7 cellular contexts compared by ENCODE assay signal in genomic region chr9:37410969-37411785, GRCh38. TPM values are rescaled to one million over a fixed set of nuclear protein-coding genes. Genes with fewer than 3 reads are reported as not detected.
A peak's percentile ranks its signal among the peaks of the same experiment; 100 is the strongest.
DNase-seq lines count a peak whose midpoint lies in the region; ATAC-seq and TF ChIP-seq lines count a peak whose summit lies in the region.

No MANE protein-coding gene starts in this region.

- intact Hi-C loops in esophagus squamous epithelium (cut with DNase I): no loop called here

- peaks cover 11% of the 10 kb centered on the region for H3K27me3 Mint-ChIP-seq in GM23338 (ENCODE audit: insufficient read depth, low read depth, poor library complexity)

- H3K9me3 ChIP-seq in RWPE2 (ENCODE audit: severe bottlenecking) (no peaks in the 10 kb centered on the region), esophagus squamous epithelium (no peaks in the 10 kb centered on the region)

- TF ChIP-seq CTCF in GM13977 (IDR thresholded peaks at IDR 0.05; ENCODE audit: extremely low read depth, insufficient read depth, missing control alignments): peak; percentile 73
- peak; percentile 41 to 70; a peak in 3 of 4 replicates for TF ChIP-seq CTCF in GM23338 (conservative IDR thresholded peaks at IDR 0.05; ENCODE audit: low read depth in 2 of 2)
- TF ChIP-seq CTCF in RWPE2 (IDR thresholded peaks at IDR 0.05; ENCODE audit: poor library complexity, severe bottlenecking): peak; percentile 26
- peak; percentile 21 for TF ChIP-seq CTCF in kidney epithelial cell (IDR thresholded peaks at IDR 0.05; ENCODE audit: insufficient read depth, low read length, poor library complexity, severe bottlenecking)
- no peak for TF ChIP-seq CTCF in esophagus squamous epithelium (IDR thresholded peaks at IDR 0.05)

- no peak overlapping the region for H3K27ac Mint-ChIP-seq in GM23338

- WGBS in esophagus squamous epithelium, 2 donors: 60 to 84% methylated on average over 3 to 6 of the region's 13 CpGs

- H3K27ac ChIP-seq in GM23338 (ENCODE audit: low read depth) (no peak overlapping the region), RWPE2 (ENCODE audit: poor library complexity, severe bottlenecking) (no peak overlapping the region), esophagus squamous epithelium (no peak overlapping the region)

- no peak overlapping the region for H3K4me3 Mint-ChIP-seq in GM23338

- no peaks in the 10 kb centered on the region for H3K9me3 Mint-ChIP-seq in GM23338

- H3K36me3 ChIP-seq in GM23338 (ENCODE audit: insufficient read depth) (no peaks in the 10 kb centered on the region), RWPE2 (ENCODE audit: low read depth) (no peaks in the 10 kb centered on the region), kidney epithelial cell (ENCODE audit: control insufficient read depth, insufficient read depth, low read length) (no peaks in the 10 kb centered on the region), esophagus squamous epithelium (no peaks in the 10 kb centered on the region)

- H3K79me2 ChIP-seq in GM23338 (replicated peaks; ENCODE audit: insufficient read depth): no peaks in the 10 kb centered on the region

- no peaks in the 10 kb centered on the region for H4K20me1 ChIP-seq in GM23338 (replicated peaks; ENCODE audit: insufficient read depth)

- no peaks in the 10 kb centered on the region for H3K27me3 ChIP-seq in GM23338 (ENCODE audit: insufficient read depth)
- no peaks in the 10 kb centered on the region for H3K27me3 ChIP-seq in RWPE2 (ENCODE audit: insufficient read depth, poor library complexity, severe bottlenecking)
- H3K27me3 ChIP-seq in kidney epithelial cell (ENCODE audit: control insufficient read depth, insufficient read depth, low read length): no peaks in the 10 kb centered on the region
- H3K27me3 ChIP-seq in esophagus squamous epithelium: no peaks in the 10 kb centered on the region

- no peaks in the 10 kb centered on the region; the same call in 2 of the 3 replicates for H3K36me3 Mint-ChIP-seq in GM23338 (ENCODE audit: low read depth)

- H3K4me2 ChIP-seq in GM23338: no peak overlapping the region

- H3K4me3 ChIP-seq in GM23338: no peak overlapping the region
- no peak overlapping the region for H3K4me3 ChIP-seq in RWPE2 (ENCODE audit: severe bottlenecking)
- H3K4me3 ChIP-seq in kidney epithelial cell (ENCODE audit: low read depth, low read length): no peak overlapping the region
- no peak overlapping the region for H3K4me3 ChIP-seq in esophagus squamous epithelium

- no peak for TF ChIP-seq POLR2A in esophagus squamous epithelium (IDR thresholded peaks at IDR 0.05)

- peaks cover 4% of the 10 kb centered on the region; the same call in 1 of the 2 replicates for H3F3A ChIP-seq in GM23338 (replicated peaks; ENCODE audit: low read depth)

- 0 out of 2 replicates have a peak, but pooled peaks cover 3% of the 10 kb centered on the region for H3K9me2 ChIP-seq in GM23338 (ENCODE audit: insufficient read depth)

- DNase-seq in GM13977 (ENCODE audit: low spot score): peak; percentile 53
- peak; percentile 70 for DNase-seq in GM23338 (ENCODE audit: low spot score)
- no peak for DNase-seq in RWPE2 (ENCODE audit: low spot score)
- no peak for DNase-seq in kidney epithelial cell (ENCODE audit: low read depth)
- DNase-seq in esophagus squamous epithelium (lab: John Stamatoyannopoulos, UW): no peak
- no peak for DNase-seq in NCI-H345 treated with DMSO at 0.1 percent for 48 hours (lab: John Stamatoyannopoulos, UW; ENCODE audit: unreplicated experiment)
- DNase-seq in NCI-H1048 (lab: John Stamatoyannopoulos, UW): no peak

- in situ Hi-C loops in GM13977 (cut with MboI; ENCODE audit: low pct_unique_long_range_greater_than_20kb, low sequenced_read_pairs, unreplicated experiment): no loop called here

- H3K4me1 ChIP-seq in GM23338 (ENCODE audit: insufficient read depth) (peaks cover 13% of the 10 kb centered on the region), RWPE2 (ENCODE audit: insufficient read depth, poor library complexity, severe bottlenecking) (peaks cover 19% of the 10 kb centered on the region), esophagus squamous epithelium (peaks cover 9 to 48% (median 15%) of the 10 kb centered on the region in 3 donors)

- ATAC-seq in GM23338: peak; percentile 34
- ATAC-seq in RWPE2 (ENCODE audit: low read depth): no peak

- H2AFZ ChIP-seq in GM23338: peak overlapping the region; percentile 95

- peaks cover 33% of the 10 kb centered on the region for H3K4me1 Mint-ChIP-seq in GM23338

TF ChIP-seq in GM23338, 12 proteins besides CTCF, POLR2A, EP300 and RAD21:
- no peak for TF ChIP-seq ZNF114 (CRISPR knock-in tag; IDR thresholded peaks at IDR 0.05)
- TF ChIP-seq, protein P1, sequence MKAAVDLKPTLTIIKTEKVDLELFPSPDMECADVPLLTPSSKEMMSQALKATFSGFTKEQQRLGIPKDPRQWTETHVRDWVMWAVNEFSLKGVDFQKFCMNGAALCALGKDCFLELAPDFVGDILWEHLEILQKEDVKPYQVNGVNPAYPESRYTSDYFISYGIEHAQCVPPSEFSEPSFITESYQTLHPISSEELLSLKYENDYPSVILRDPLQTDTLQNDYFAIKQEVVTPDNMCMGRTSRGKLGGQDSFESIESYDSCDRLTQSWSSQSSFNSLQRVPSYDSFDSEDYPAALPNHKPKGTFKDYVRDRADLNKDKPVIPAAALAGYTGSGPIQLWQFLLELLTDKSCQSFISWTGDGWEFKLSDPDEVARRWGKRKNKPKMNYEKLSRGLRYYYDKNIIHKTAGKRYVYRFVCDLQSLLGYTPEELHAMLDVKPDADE (IDR thresholded peaks at IDR 0.05): no peak
- no peak for TF ChIP-seq CREB1 (CRISPR knock-in tag; IDR thresholded peaks at IDR 0.05; ENCODE audit: low read depth)
- TF ChIP-seq STAT1 (IDR thresholded peaks at IDR 0.05; ENCODE audit: unreplicated experiment): no peak
- no peak for TF ChIP-seq NANOG (IDR thresholded peaks at IDR 0.05; ENCODE audit: borderline replicate concordance)
- TF ChIP-seq JUNB (IDR thresholded peaks at IDR 0.05; ENCODE audit: unreplicated experiment): no peak
- TF ChIP-seq, protein P2, sequence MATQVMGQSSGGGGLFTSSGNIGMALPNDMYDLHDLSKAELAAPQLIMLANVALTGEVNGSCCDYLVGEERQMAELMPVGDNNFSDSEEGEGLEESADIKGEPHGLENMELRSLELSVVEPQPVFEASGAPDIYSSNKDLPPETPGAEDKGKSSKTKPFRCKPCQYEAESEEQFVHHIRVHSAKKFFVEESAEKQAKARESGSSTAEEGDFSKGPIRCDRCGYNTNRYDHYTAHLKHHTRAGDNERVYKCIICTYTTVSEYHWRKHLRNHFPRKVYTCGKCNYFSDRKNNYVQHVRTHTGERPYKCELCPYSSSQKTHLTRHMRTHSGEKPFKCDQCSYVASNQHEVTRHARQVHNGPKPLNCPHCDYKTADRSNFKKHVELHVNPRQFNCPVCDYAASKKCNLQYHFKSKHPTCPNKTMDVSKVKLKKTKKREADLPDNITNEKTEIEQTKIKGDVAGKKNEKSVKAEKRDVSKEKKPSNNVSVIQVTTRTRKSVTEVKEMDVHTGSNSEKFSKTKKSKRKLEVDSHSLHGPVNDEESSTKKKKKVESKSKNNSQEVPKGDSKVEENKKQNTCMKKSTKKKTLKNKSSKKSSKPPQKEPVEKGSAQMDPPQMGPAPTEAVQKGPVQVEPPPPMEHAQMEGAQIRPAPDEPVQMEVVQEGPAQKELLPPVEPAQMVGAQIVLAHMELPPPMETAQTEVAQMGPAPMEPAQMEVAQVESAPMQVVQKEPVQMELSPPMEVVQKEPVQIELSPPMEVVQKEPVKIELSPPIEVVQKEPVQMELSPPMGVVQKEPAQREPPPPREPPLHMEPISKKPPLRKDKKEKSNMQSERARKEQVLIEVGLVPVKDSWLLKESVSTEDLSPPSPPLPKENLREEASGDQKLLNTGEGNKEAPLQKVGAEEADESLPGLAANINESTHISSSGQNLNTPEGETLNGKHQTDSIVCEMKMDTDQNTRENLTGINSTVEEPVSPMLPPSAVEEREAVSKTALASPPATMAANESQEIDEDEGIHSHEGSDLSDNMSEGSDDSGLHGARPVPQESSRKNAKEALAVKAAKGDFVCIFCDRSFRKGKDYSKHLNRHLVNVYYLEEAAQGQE (IDR thresholded peaks at IDR 0.05; ENCODE audit: unreplicated experiment): no peak
- no peak for TF ChIP-seq EZH2 (IDR thresholded peaks at IDR 0.05; ENCODE audit: low read depth, unreplicated experiment)

RNA-seq across cellular contexts. Expression of gene GRHPR, which starts 11.3 kb away (rescaled TPM):
- 120 and 128 TPM in 2 replicates for total RNA-seq in GM23338 (2014; rRNA removed; shearing (Covaris generic))
- polyA plus RNA-seq in GM23338 (2016; fragmentation: Nextera tagmentation; extraction: Ambion mirVana): 62.4 and 69.0 TPM in 2 replicates
- total RNA-seq in kidney epithelial cell: 119 and 142 TPM in 2 replicates
- 100 to 1,000 TPM in 2 of 4 donors, 10 to 100 TPM in 2; 74.5 to 117 (median 93.8) TPM for total RNA-seq in esophagus squamous epithelium

RNA-seq across cellular contexts. Expression of gene ZBTB5, which starts 54.1 kb away (rescaled TPM):
- total RNA-seq in GM23338 (2014; rRNA removed; shearing (Covaris generic)): 19.5 and 20.3 TPM in 2 replicates
- 2.5 and 2.8 TPM in 2 replicates for polyA plus RNA-seq in GM23338 (2016; fragmentation: Nextera tagmentation; extraction: Ambion mirVana)
- total RNA-seq in kidney epithelial cell (12.4 and 14.1 TPM in 2 replicates), esophagus squamous epithelium (10 to 100 TPM; 15.0 to 23.3 (median 20.5) TPM)

Comparison
In these comparisons a context has a peak if more than half of its experiments do, and no peak if none do; other contexts are left out.
1. DNase-seq: peak in GM13977 (single experiment) and GM23338 (single experiment); none in RWPE2 (single experiment), kidney epithelial cell (single experiment), esophagus squamous epithelium (single experiment), NCI-H345 treated with DMSO at 0.1 percent for 48 hours (single experiment) and NCI-H1048 (single experiment).
2. CTCF ChIP-seq: peak in GM13977 (single experiment), GM23338 (2 of 2), RWPE2 (single experiment) and kidney epithelial cell (single experiment); none in esophagus squamous epithelium (0 of 6).